In the genomic region with DNA sequence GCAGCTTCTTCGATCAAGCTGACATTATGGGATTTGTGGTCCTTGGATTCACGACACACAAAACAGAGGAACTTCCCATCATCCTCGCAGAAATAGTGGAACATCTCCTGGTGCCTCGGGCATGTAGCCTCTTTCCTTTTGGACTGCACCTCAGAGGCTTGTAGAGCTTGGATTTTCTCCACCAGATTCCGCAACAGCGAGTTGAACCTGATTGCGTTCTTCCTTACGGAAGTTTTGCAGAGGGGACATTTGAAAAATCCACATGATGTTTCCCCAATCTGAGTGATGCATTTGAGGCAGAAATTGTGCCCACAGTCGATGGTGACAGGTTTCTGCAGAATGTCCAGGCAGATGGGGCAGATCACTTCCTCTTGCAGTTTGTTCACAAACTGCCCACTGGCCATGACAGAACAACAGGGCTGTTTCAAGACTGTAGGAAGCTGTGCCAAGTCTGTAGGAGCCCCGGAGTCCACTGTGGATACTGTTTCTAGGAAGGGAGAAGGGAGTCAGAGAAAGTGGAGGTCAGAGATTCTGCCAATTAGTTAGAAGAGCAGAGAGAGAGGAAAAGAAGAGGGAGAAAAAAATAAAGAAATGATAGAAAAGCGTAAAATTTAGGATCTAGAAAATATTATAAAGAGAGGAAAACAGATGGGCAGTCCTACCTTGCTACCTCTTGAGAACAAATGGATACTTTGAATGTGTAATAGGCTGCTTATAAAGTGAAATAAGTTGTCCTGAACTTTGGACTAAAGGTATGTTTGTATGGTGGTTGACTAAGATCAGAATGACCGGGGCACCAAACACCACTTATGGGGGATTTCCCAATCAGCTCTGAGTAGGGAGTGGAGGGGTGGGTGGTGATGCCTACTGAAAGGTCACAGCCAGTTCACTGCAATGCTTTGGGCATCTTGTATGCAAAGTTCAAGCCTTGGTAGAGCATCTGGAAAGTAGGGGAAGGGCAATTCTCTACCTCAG, we compare ENCODE assay signal across 1 cellular context.
A peak's percentile ranks its signal among the peaks of the same experiment; 100 is the strongest.
TF ChIP-seq lines count a peak whose summit lies in the region.

TSS of gene TRIM31 (minus strand) at position 689 of the 975 bp plus-strand sequence. CDS start at position 404, 285 bp downstream.

TF ChIP-seq in HEK293, 187 proteins besides CTCF, POLR2A, EP300 and RAD21 (continued from another document):
- TF ChIP-seq ZNF600 (tag by site-specific recombination; IDR thresholded peaks at IDR 0.05) (peak; percentile 33; the same call in 1 of the 2 replicates), ZNF121 (tag by site-specific recombination; IDR thresholded peaks at IDR 0.05) (no peak), ZNF548 (tag by site-specific recombination; IDR thresholded peaks at IDR 0.05) (no peak), ZNF639 (tag by site-specific recombination; IDR thresholded peaks at IDR 0.05) (no peak)
